Comparison of ENCODE assay signal across 8 cellular contexts in the genomic region with DNA sequence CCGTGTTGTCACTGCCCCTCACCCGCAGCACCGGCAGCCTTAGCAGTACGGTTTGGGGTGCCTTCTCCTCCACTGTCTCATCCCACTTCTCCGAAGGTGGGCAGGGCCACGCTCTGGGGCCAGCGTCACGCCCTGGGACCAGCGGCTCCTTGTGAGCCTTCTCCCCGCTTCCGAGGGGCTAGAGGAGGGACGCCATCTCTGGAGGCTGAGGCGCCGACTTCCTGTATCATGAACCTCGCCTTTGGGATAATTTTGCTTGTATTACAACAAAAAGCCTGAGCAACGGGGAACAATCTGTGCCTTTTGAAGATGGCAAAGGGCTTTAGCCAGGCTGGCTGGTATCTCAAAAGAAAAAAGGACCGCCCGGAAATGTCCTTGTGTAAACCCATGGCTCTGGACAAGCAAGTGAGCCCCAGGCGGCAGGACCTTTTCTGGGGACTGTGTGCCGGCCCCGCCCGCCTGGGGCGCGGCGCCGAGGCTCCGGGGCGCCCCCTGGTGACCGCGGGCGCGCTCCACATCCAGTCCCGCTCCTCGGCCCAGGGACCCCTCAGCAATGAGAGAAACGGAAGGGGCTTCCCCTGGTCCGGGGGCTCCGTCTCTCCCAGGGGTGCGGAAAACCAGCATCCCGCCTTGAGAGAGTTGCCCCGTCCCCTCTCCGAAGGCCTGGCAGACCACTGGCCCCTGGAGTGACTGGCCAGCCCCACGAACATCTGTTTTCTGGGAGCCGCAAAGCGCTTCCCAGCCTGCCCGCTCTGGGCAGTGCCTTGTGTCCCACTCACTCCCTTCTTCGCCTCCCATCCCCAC. TPM values are rescaled to one million over a fixed set of nuclear protein-coding genes. Genes with fewer than 3 reads are reported as not detected.
DNase-seq lines count a peak whose midpoint lies in the region; ATAC-seq, FAIRE-seq and TF ChIP-seq lines count a peak whose summit lies in the region.

No MANE protein-coding gene starts in this region.

- DNase-seq in GM06990 (ENCODE audit: extremely low read depth, insufficient read length) (peak; percentile 76), UCSD-AML1 (lab: John Stamatoyannopoulos, UW; ENCODE audit: unreplicated experiment) (peak; percentile 68), MCF 10A (ENCODE audit: unreplicated experiment) (peak; percentile 60), small intestine (peak; percentile 66), GOT3 (lab: John Stamatoyannopoulos, UW) (no peak)

- peak overlapping the region; percentile 58 for H3K4me3 Mint-ChIP-seq in MCF 10A (ENCODE audit: unreplicated experiment)

- no peak for FAIRE-seq in small intestine (lab: Jason Lieb, UNC)

- H3K9me3 Mint-ChIP-seq in MCF 10A (ENCODE audit: unreplicated experiment) = no peaks in the 10 kb centered on the region

- intact Hi-C loops in MCF 10A (cut with micrococcal nuclease) = loop anchor here (1.0 kb wide), 1 partner anchor 43 kb away; no protein-coding TSS in a partner anchor

- H3K27me3 ChIP-seq in GM06990 (replicated peaks; ENCODE audit: control insufficient read depth, insufficient read depth, low read length) = no peaks in the 10 kb centered on the region
- H3K27me3 ChIP-seq in iPS-20b (ENCODE audit: insufficient read depth, low read length) = no peaks in the 10 kb centered on the region; the same call in 1 of the 2 replicates
- no peaks in the 10 kb centered on the region for H3K27me3 ChIP-seq in small intestine (ENCODE audit: control insufficient read depth in 2 of 2, insufficient read depth in 2 of 2, low read length in 2 of 2)

- TF ChIP-seq CTCF in GM06990 (IDR thresholded peaks at IDR 0.05; ENCODE audit: insufficient read depth, low read length, poor library complexity, severe bottlenecking) (peak; percentile 57), MCF 10A (IDR thresholded peaks at IDR 0.05; ENCODE audit: unreplicated experiment) (peak; percentile 98)

- peaks cover 10% of the 10 kb centered on the region for H3K36me3 ChIP-seq in GM06990 (ENCODE audit: control insufficient read depth, insufficient read depth, low read length)
- H3K36me3 ChIP-seq in iPS-20b (ENCODE audit: insufficient read depth, low read depth, low read length) = no peaks in the 10 kb centered on the region
- H3K36me3 ChIP-seq in small intestine (ENCODE audit: control insufficient read depth in 2 of 2, insufficient read depth in 2 of 2, low read length in 2 of 2) = peaks cover 0 to 5% of the 10 kb centered on the region in 2 donors

- CTCF ChIA-PET in MCF 10A (lab: Yijun Ruan, JAX) = interaction anchor here (0.5 to 2.2 kb wide), 10 partner anchors 8 to 572 kb away, joined by 3 to 11 read pairs (median 5); no protein-coding TSS in a partner anchor

- no peaks in the 10 kb centered on the region for H3K27me3 Mint-ChIP-seq in MCF 10A (ENCODE audit: insufficient read depth, unreplicated experiment)

- peaks cover 24% of the 10 kb centered on the region for H3K36me3 Mint-ChIP-seq in MCF 10A (ENCODE audit: insufficient read depth, unreplicated experiment)

- H3K27ac ChIP-seq in iPS-20b (ENCODE audit: low read length) (no peak overlapping the region), small intestine (ENCODE audit: low read depth in 1 of 2, low read length in 1 of 2) (peak overlapping the region; percentile 34 to 89)

- H3K9me3 ChIP-seq in iPS-20b (ENCODE audit: insufficient read depth, low read depth, low read length) = no peaks in the 10 kb centered on the region
- no peaks in the 10 kb centered on the region for H3K9me3 ChIP-seq in small intestine (ENCODE audit: control insufficient read depth, low read depth)

- H3K4me3 ChIP-seq in GM06990 (replicated peaks; ENCODE audit: low read depth, low read length) (peak overlapping the region; percentile 59), iPS-20b (ENCODE audit: low read length) (peak overlapping the region; percentile 71), small intestine (ENCODE audit: low read depth in 1 of 2, low read length in 2 of 2) (peak overlapping the region; percentile 20 to 40)

- H3K9ac ChIP-seq in iPS-20b (ENCODE audit: low read depth, low read length) = peak overlapping the region; percentile 75; the same call in 1 of the 2 replicates

- H3K4me1 ChIP-seq in iPS-20b (ENCODE audit: insufficient read depth, low read length) = peaks cover 32% of the 10 kb centered on the region; the same call in 1 of the 2 replicates
- H3K4me1 ChIP-seq in small intestine (ENCODE audit: control insufficient read depth in 2 of 2, insufficient read depth in 1 of 2, low read depth in 1 of 2, low read length in 1 of 2) = peaks cover 0 to 15% of the 10 kb centered on the region in 2 donors

- POLR2A ChIA-PET in MCF 10A (lab: Yijun Ruan, JAX) = interaction anchor here (0.6 kb wide), 1 partner anchor 13 kb away, joined by 3 read pairs; no protein-coding TSS in a partner anchor

- TF ChIP-seq EP300 in Ishikawa (IDR thresholded peaks at IDR 0.05; ENCODE audit: borderline replicate concordance) = no peak

- peak overlapping the region; percentile 61 for H3K27ac Mint-ChIP-seq in MCF 10A (ENCODE audit: low read depth, unreplicated experiment)

- peak; percentile 51; the same call in 1 of the 2 replicates for TF ChIP-seq RAD21 in Ishikawa (IDR thresholded peaks at IDR 0.05; ENCODE audit: low read depth)

- peak; percentile 63 for ATAC-seq in GM21619 (IDR thresholded peaks at IDR 0.05; ENCODE audit: unreplicated experiment)

- no TSS peak for BruUV-seq in MCF 10A (replicated peaks; lab: Mats Ljungman, UMichigan)

- peaks cover 25% of the 10 kb centered on the region for H3K4me1 Mint-ChIP-seq in MCF 10A (ENCODE audit: insufficient read depth, unreplicated experiment)

- 3 to 5% (median 5%) methylated on average over 42 to 46 of the region's 46 CpGs for WGBS in small intestine, 3 donors

TF ChIP-seq in Ishikawa, 13 proteins besides CTCF, POLR2A, EP300 and RAD21:
- TF ChIP-seq TAF1 (IDR thresholded peaks at IDR 0.05; ENCODE audit: low read depth) (no peak), YY1 (IDR thresholded peaks at IDR 0.05; ENCODE audit: low read depth) (no peak), TCF12 (IDR thresholded peaks at IDR 0.05; ENCODE audit: low read depth) (0 out of 2 replicates have a peak, but pooled peaks have one; percentile 5)
- TF ChIP-seq, protein P1, sequence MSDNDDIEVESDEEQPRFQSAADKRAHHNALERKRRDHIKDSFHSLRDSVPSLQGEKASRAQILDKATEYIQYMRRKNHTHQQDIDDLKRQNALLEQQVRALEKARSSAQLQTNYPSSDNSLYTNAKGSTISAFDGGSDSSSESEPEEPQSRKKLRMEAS (IDR thresholded peaks at IDR 0.05) = no peak; the same call in 1 of the 2 replicates

RNA-seq across cellular contexts. Expression of gene DEPP1, which starts 3.8 kb away (rescaled TPM):
- total RNA-seq in MCF 10A (2022) = 0.76 and 0.84 TPM in 2 replicates
- polyA plus RNA-seq in small intestine = 10 to 100 TPM in 1 of 3 donors, 1 to 10 TPM in 2; 4.0 to 39.4 (median 6.8) TPM

RNA-seq across cellular contexts. Expression of gene RASSF4, which starts 15.2 kb away (rescaled TPM):
- 0.22 TPM in 1 of 2 replicates, not detected in the other for total RNA-seq in MCF 10A (2022)
- polyA plus RNA-seq in small intestine = 100 to 1,000 TPM in 1 of 3 donors, 10 to 100 TPM in 2; 16.9 to 136 (median 86.7) TPM

RNA-seq across cellular contexts. Expression of gene ZNF22, which starts 25.9 kb away (rescaled TPM):
- total RNA-seq in MCF 10A (2022) = 7.2 and 8.5 TPM in 2 replicates
- polyA plus RNA-seq in small intestine = 10 to 100 TPM in 2 of 3 donors, 1 to 10 TPM in 1; 8.1 to 14.5 (median 12.2) TPM
